In the genomic region with DNA sequence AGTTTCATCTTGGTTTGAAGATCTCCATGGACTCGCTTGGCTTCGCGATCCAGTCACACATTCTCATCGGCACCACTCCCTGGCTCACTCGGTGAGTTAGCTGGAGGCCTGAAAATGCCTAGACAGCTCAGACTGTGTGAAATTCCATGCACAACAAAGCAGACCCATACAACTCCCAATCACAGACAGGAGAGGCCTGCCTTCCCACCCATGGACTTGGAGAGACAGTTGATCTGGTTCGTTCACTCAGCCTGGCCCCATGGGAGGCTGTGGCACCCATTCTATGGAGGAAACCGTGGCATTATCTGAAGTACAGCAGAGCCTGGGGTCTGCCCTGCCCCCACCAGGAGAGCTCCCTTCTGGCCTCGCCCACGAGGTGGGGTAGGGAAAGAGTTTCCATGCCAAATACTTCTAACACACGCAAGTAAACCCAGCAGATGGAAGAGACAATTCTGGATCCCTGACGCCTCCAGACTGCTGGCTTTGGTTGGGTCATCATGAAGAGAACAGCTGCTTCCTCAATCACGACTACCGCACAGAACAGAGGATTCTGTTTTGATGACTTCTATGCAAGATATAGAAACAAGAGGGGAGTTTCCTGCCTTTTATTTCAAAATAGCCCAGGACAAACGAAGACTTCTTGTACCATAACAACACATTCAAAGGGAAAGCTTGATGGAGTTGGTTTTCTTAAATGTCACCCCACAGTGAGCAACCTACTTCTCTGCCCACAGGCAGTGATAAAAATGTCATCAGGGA, we compare ENCODE assay signal across 8 cellular contexts. TPM values are rescaled to one million over a fixed set of nuclear protein-coding genes. Genes with fewer than 3 reads are reported as not detected.
A peak's percentile ranks its signal among the peaks of the same experiment; 100 is the strongest.
DNase-seq lines count a peak whose midpoint lies in the region; ATAC-seq and TF ChIP-seq lines count a peak whose summit lies in the region.

No MANE protein-coding gene starts in this region.

- intact Hi-C loops in natural killer cell (cut with micrococcal nuclease), result no loop called here

- peak; percentile 18 to 59 (median 20) for ATAC-seq in natural killer cell
- no peak for ATAC-seq in GM18858 (IDR thresholded peaks at IDR 0.05; ENCODE audit: unreplicated experiment)
- no peak for ATAC-seq in HG03139 (IDR thresholded peaks at IDR 0.05; ENCODE audit: unreplicated experiment)

- H3K36me3 Mint-ChIP-seq in natural killer cell, result no peaks in the 10 kb centered on the region

- no peaks in the 10 kb centered on the region for H3K27me3 ChIP-seq in BLaER1 treated with 17β-estradiol and CSF1 and Interleukin-3, amounts not matched to agents 10 nM and 100 nM

- H4K20me1 ChIP-seq in BLaER1 treated with 17β-estradiol and CSF1 and Interleukin-3, amounts not matched to agents 10 nM and 100 nM, result peaks cover 0 to 69% (median 23%) of the 10 kb centered on the region in 11 experiments; a peak in 15 of 22 replicates

- H3K9ac ChIP-seq in BLaER1 treated with 17β-estradiol and CSF1 and Interleukin-3, amounts not matched to agents 10 nM and 100 nM, result peak overlapping the region; percentile 67 to 82 (median 74)

- no peak for TF ChIP-seq CTCF in natural killer cell (IDR thresholded peaks at IDR 0.05)

- peak overlapping the region; percentile 59 for H3K4me3 Mint-ChIP-seq in natural killer cell

- peak overlapping the region; percentile 84 to 98 (median 90) for H3K4me2 ChIP-seq in BLaER1 treated with 17β-estradiol and CSF1 and Interleukin-3, amounts not matched to agents 10 nM and 100 nM

- no peaks in the 10 kb centered on the region for H3K27me3 Mint-ChIP-seq in natural killer cell (ENCODE audit: low read depth in 2 of 2)

- DNase-seq in Kasumi-1 (lab: John Stamatoyannopoulos, UW) (peak; percentile 71 to 79), natural killer cell (peak; percentile 15), D341Med (ENCODE audit: low spot score) (no peak), DMS53 treated with DMSO at 0.1 percent for 48 hours (lab: John Stamatoyannopoulos, UW; ENCODE audit: unreplicated experiment) (no peak)

- H3K27ac Mint-ChIP-seq in natural killer cell, result peak overlapping the region; percentile 84 to 99

- peak overlapping the region in 5 of 10 experiments; percentile 3 to 34 (median 18); a peak in 5 of 20 replicates for H3K4me3 ChIP-seq in BLaER1 treated with 17β-estradiol and CSF1 and Interleukin-3, amounts not matched to agents 10 nM and 100 nM

- peaks cover 81 to 100% (median 99%) of the 10 kb centered on the region in 10 experiments for H3K4me1 ChIP-seq in BLaER1 treated with 17β-estradiol and CSF1 and Interleukin-3, amounts not matched to agents 10 nM and 100 nM

- no peaks in the 10 kb centered on the region for H3K9me3 Mint-ChIP-seq in natural killer cell

- peaks cover 0 to 46% (median 7%) of the 10 kb centered on the region in 11 experiments; a peak in 10 of 22 replicates for H3K36me3 ChIP-seq in BLaER1 treated with 17β-estradiol and CSF1 and Interleukin-3, amounts not matched to agents 10 nM and 100 nM

- H3K27ac ChIP-seq in BLaER1 treated with 17β-estradiol and CSF1 and Interleukin-3, amounts not matched to agents 10 nM and 100 nM, result peak overlapping the region; percentile 81 to 93 (median 87)
- peak overlapping the region; percentile 92 for H3K27ac ChIP-seq in cingulate gyrus (ENCODE audit: low read depth, low read length)

- H3K9me3 ChIP-seq in BLaER1 treated with 17β-estradiol and CSF1 and Interleukin-3, amounts not matched to agents 10 nM and 100 nM (replicated peaks in 1 of 11), result no peaks in the 10 kb centered on the region

- H3K4me1 Mint-ChIP-seq in natural killer cell, result peaks cover 60 to 98% of the 10 kb centered on the region in 2 donors

RNA-seq across cellular contexts. Expression of gene FAM53B, which starts 15.9 kb away (rescaled TPM):
- total RNA-seq in natural killer cell, result 100 to 1,000 TPM in 2 of 3 donors, 10 to 100 TPM in 1; 77.4 to 172 (median 121) TPM

Comparison
In these comparisons a context has a peak if more than half of its experiments do, and no peak if none do; other contexts are left out.
1. DNase-seq: peak in Kasumi-1 (2 of 2) and natural killer cell (single experiment); none in D341Med (single experiment) and DMS53 treated with DMSO at 0.1 percent for 48 hours (single experiment).
2. ATAC-seq: peak in natural killer cell (3 of 3); none in GM18858 (single experiment) and HG03139 (single experiment).